10 cellular contexts compared by ENCODE assay signal in genomic region chr7:99618726-99619125, GRCh38. TPM values are rescaled to one million over a fixed set of nuclear protein-coding genes. Genes with fewer than 3 reads are reported as not detected.
DNase-seq lines count a peak whose midpoint lies in the region; ATAC-seq, FAIRE-seq and TF ChIP-seq lines count a peak whose summit lies in the region.
"Had no signal": no experiment of that assay in that cellular context is flagged by ENCODE, and none has a peak within 500 bp of the region (broad histone marks: within the 10 kb centered on the region; RNA-seq: fewer than 3 reads in every experiment).

No MANE protein-coding gene starts in this region.

- peak overlapping the region; percentile 84 for H3K27ac ChIP-seq in keratinocyte (ENCODE audit: control insufficient read depth, insufficient read depth, low read length)

- H4K20me1 ChIP-seq in keratinocyte (ENCODE audit: control insufficient read depth, extremely low read depth, insufficient read depth, low read length): no peaks in the 10 kb centered on the region

- ATAC-seq in activated T-helper 17 cell treated with anti-CD3 and anti-CD28 coated beads, Interleukin-2, amount 50 U/mL, for 72 hours (replicated peaks): no peak
- ATAC-seq: Panc1 had no signal

- H2AFZ ChIP-seq in keratinocyte (ENCODE audit: control insufficient read depth, low read length): no peak overlapping the region

- no peak overlapping the region for H3K4me3 ChIP-seq in AG10803 (ENCODE audit: low read length)
- no peak overlapping the region for H3K4me3 ChIP-seq in HFF-Myc (replicated peaks; ENCODE audit: low read depth, low read length)
- peak overlapping the region in 2 of 3 experiments; percentile 62 to 96 for H3K4me3 ChIP-seq in keratinocyte (ENCODE audit: control insufficient read depth in 2 of 3, extremely low read depth in 1 of 3, insufficient read depth in 2 of 3, low read depth in 1 of 3, low read length in 3 of 3)

- no peaks in the 10 kb centered on the region for H3K9me3 ChIP-seq in keratinocyte (ENCODE audit: control insufficient read depth, low read depth, low read length)

- dilution Hi-C loops in keratinocyte (cut with MboI; ENCODE audit: extremely low pct_ligation_motif_present, low sequenced_read_pairs): no loop called here

- peak overlapping the region; percentile 97 for H3K27ac Mint-ChIP-seq in activated T-helper 17 cell treated with anti-CD3 and anti-CD28 coated beads, Interleukin-2, amount 50 U/mL, for 72 hours

- peak overlapping the region; percentile 88 for H3K9ac ChIP-seq in keratinocyte (ENCODE audit: control insufficient read depth, extremely low read depth, insufficient read depth, low read length)

- DNase-seq in AG10803 (ENCODE audit: low read depth) (peak; percentile 55), HFF-Myc (ENCODE audit: extremely low read depth, low read depth) (peak; percentile 40), keratinocyte (ENCODE audit: low read depth, low spot score) (peak; percentile 96), KG1 (lab: John Stamatoyannopoulos, UW) (no peak), occipital lobe (lab: John Stamatoyannopoulos, UW) (no peak), NCI-H82 (lab: John Stamatoyannopoulos, UW) (no peak), DMS114 treated with DMSO at 0.1 percent for 48 hours (lab: John Stamatoyannopoulos, UW; ENCODE audit: unreplicated experiment) (no peak)

- H3K4me2 ChIP-seq in keratinocyte (ENCODE audit: control insufficient read depth, extremely low read depth, insufficient read depth, low read depth, low read length): peak overlapping the region; percentile 94

- H3K36me3 Mint-ChIP-seq in activated T-helper 17 cell treated with anti-CD3 and anti-CD28 coated beads, Interleukin-2, amount 50 U/mL, for 72 hours (ENCODE audit: low read depth): peaks cover 73% of the 10 kb centered on the region

- TF ChIP-seq CTCF in AG10803 (conservative IDR thresholded peaks at IDR 0.05; ENCODE audit: low read length) (no peak), HFF-Myc (IDR thresholded peaks at IDR 0.05; ENCODE audit: low read depth, low read length, missing control alignments) (no peak), keratinocyte (optimal IDR thresholded peaks at IDR 0.05 in 1 of 3, IDR thresholded peaks at IDR 0.05 in 1 of 3, conservative IDR thresholded peaks at IDR 0.05 in 1 of 3; ENCODE audit: extremely low read depth in 1 of 3, insufficient read depth in 2 of 3, low read length in 3 of 3) (no peak)

- peaks cover 24 to 40% of the 10 kb centered on the region in 2 experiments for H3K36me3 ChIP-seq in keratinocyte (ENCODE audit: control insufficient read depth in 2 of 2, extremely low read depth in 1 of 2, insufficient read depth in 2 of 2, low read length in 2 of 2)

- peaks cover 37% of the 10 kb centered on the region for H3K79me2 ChIP-seq in keratinocyte (ENCODE audit: control insufficient read depth, insufficient read depth, low read length)

- H3K4me3 Mint-ChIP-seq in activated T-helper 17 cell treated with anti-CD3 and anti-CD28 coated beads, Interleukin-2, amount 50 U/mL, for 72 hours: peak overlapping the region; percentile 97

- peak; percentile 87 for FAIRE-seq in keratinocyte (lab: Jason Lieb, UNC)

- no peaks in the 10 kb centered on the region for H3K27me3 Mint-ChIP-seq in activated T-helper 17 cell treated with anti-CD3 and anti-CD28 coated beads, Interleukin-2, amount 50 U/mL, for 72 hours

- H3K9me1 ChIP-seq in keratinocyte (ENCODE audit: control insufficient read depth, extremely low read depth, insufficient read depth, low read length): peaks cover under 1% of the 10 kb centered on the region

- H3K9me3 Mint-ChIP-seq in activated T-helper 17 cell treated with anti-CD3 and anti-CD28 coated beads, Interleukin-2, amount 50 U/mL, for 72 hours: no peaks in the 10 kb centered on the region

- peaks cover 31% of the 10 kb centered on the region for H3K4me1 Mint-ChIP-seq in activated T-helper 17 cell treated with anti-CD3 and anti-CD28 coated beads, Interleukin-2, amount 50 U/mL, for 72 hours

- no peaks in the 10 kb centered on the region for H3K27me3 ChIP-seq in keratinocyte (ENCODE audit: control insufficient read depth, extremely low read depth, insufficient read depth, low read length)

- H3K4me1 ChIP-seq in keratinocyte (ENCODE audit: control insufficient read depth, extremely low read depth, insufficient read depth, low read length): peaks cover 48% of the 10 kb centered on the region

RNA-seq across cellular contexts. Expression of gene ZSCAN25, which starts 2.0 kb away (rescaled TPM):
- total RNA-seq in activated T-helper 17 cell treated with anti-CD3 and anti-CD28 coated beads, Interleukin-2, amount 50 U/mL, for 72 hours: 10 to 100 TPM; 25.0 to 58.4 TPM
- polyA plus RNA-seq in keratinocyte: 10.3 to 13.1 TPM (median 11.6 TPM) in 3 replicates
- 3.1 TPM for polyA plus RNA-seq in keratinocyte (2011; ENCODE audit: low read depth)
- polyA plus RNA-seq in keratinocyte (2011; cell fraction: cytosol; rRNA removed): 5.3 and 6.2 TPM in 2 replicates
- polyA plus RNA-seq in keratinocyte (2011; cell fraction: nucleus; rRNA removed): 19.5 and 21.2 TPM in 2 replicates
- polyA plus RNA-seq in keratinocyte (2012; ENCODE audit: low replicate concordance): 3.9 and 8.5 TPM in 2 replicates
- 16.4 to 21.7 TPM (median 19.2 TPM) in 3 replicates for polyA minus RNA-seq in keratinocyte
- polyA minus RNA-seq in keratinocyte (2011; cell fraction: cytosol; rRNA and poly(A)+ RNA removed): 9.6 TPM
- 16.1 and 21.2 TPM in 2 replicates for polyA minus RNA-seq in keratinocyte (2011; cell fraction: nucleus; rRNA and poly(A)+ RNA removed)
- 18.4 TPM for total RNA-seq in occipital lobe

RNA-seq across cellular contexts. Expression of gene TMEM225B, which starts 20.7 kb away (rescaled TPM):
- total RNA-seq in activated T-helper 17 cell treated with anti-CD3 and anti-CD28 coated beads, Interleukin-2, amount 50 U/mL, for 72 hours: 1 to 10 TPM in 1 of 2 donors, under 1 TPM in 1; 0.86 to 4.4 TPM
- polyA plus RNA-seq in keratinocyte: 0.18 to 0.26 TPM (median 0.23 TPM) in 3 replicates
- 0.26 TPM for polyA plus RNA-seq in keratinocyte (2011; ENCODE audit: low read depth)
- 0.05 and 0.13 TPM in 2 replicates for polyA plus RNA-seq in keratinocyte (2011; cell fraction: cytosol; rRNA removed)
- polyA plus RNA-seq in keratinocyte (2011; cell fraction: nucleus; rRNA removed): 0.15 and 0.19 TPM in 2 replicates
- 1.7 TPM in 1 of 2 replicates, not detected in the other for polyA plus RNA-seq in keratinocyte (2012; ENCODE audit: low replicate concordance)
- 0.20 TPM in 1 of 3 replicates, not detected in the others for polyA minus RNA-seq in keratinocyte
- not detected for polyA minus RNA-seq in keratinocyte (2011; cell fraction: cytosol; rRNA and poly(A)+ RNA removed)
- polyA minus RNA-seq in keratinocyte (2011; cell fraction: nucleus; rRNA and poly(A)+ RNA removed): not detected in 2 replicates
- total RNA-seq in occipital lobe: not detected
- total RNA-seq: lung microvascular endothelial cell had no signal

Comparison
In these comparisons a context has a peak if more than half of its experiments do, and no peak if none do; other contexts are left out.
1. DNase-seq: peak in AG10803 (single experiment), HFF-Myc (single experiment) and keratinocyte (single experiment); none in KG1 (single experiment), occipital lobe (single experiment), NCI-H82 (single experiment) and DMS114 treated with DMSO at 0.1 percent for 48 hours (single experiment).
2. H3K4me3 ChIP-seq: peak in keratinocyte (2 of 3); none in AG10803 (single experiment) and HFF-Myc (single experiment).